ENCODE assay signal across 21 cellular contexts in the genomic region with DNA sequence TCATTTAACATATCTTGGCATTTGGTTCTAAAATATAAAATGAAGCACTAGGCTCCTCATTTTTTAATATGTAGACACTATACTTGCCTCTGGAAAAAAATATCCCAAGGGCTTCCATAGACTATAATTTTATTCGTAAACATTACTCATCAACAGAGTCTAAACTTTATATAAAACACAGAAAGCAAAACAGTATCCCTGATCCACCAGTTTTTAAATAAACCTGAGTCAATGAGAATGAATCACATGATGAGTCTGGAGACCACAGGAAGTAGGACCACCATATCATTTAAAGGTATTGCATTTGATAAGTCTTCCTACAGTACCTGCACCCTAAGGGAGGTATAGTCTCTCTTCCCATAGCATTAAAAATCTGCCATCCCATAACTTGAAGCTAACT.
A peak's percentile ranks its signal among the peaks of the same experiment; 100 is the strongest.
DNase-seq lines count a peak whose midpoint lies in the region; ATAC-seq, FAIRE-seq and TF ChIP-seq lines count a peak whose summit lies in the region.
"Had no signal": no experiment of that assay in that cellular context is flagged by ENCODE, and none has a peak within 500 bp of the region (broad histone marks: within the 10 kb centered on the region; RNA-seq: fewer than 3 reads in every experiment).

No MANE protein-coding gene starts in this region.

- intact Hi-C loops in K562 (cut with micrococcal nuclease): no loop called here

- no peak overlapping the region for H3K27ac ChIP-seq in K562 (ENCODE audit: extremely low read depth, low read depth, low read length)
- H3K27ac ChIP-seq: BLaER1 had no signal

- H3K36me3 ChIP-seq in K562 (ENCODE audit: control insufficient read depth, insufficient read depth, low read length): no peaks in the 10 kb centered on the region
- H3K36me3 ChIP-seq: BE2C, BLaER1 had no signal

- H3K4me3 ChIP-seq in K562: no peak overlapping the region
- H3K4me3 ChIP-seq: BLaER1 had no signal

- H3K27me3 ChIP-seq in K562 (ENCODE audit: control insufficient read depth in 2 of 2, insufficient read depth in 2 of 2, low read length in 2 of 2): no peaks in the 10 kb centered on the region; a peak in 2 of 5 replicates
- H3K27me3 ChIP-seq: BE2C, BLaER1 had no signal

- CTCF ChIA-PET in K562 (lab: Yijun Ruan, JAX; ENCODE audit: low intra/inter-chr PET ratio): no interaction called here

- no peak for TF ChIP-seq RAD21 in K562 (CRISPR knock-in tag; conservative IDR thresholded peaks at IDR 0.05 in 1 of 2, IDR thresholded peaks at IDR 0.05 in 1 of 2)

- H4K20me1 ChIP-seq in K562 (replicated peaks; ENCODE audit: control insufficient read depth, insufficient read depth, low read length): no peaks in the 10 kb centered on the region
- H4K20me1 ChIP-seq: BLaER1 had no signal

- in situ Hi-C loops in K562 (cut with MboI): no loop called here

- 0% methylated on average over 1 of the region's 1 CpG for WGBS in K562 (ENCODE audit: insufficient coverage, low coverage, missing lambda C conversion rate)

- TF ChIP-seq CTCF in K562 (IDR thresholded peaks at IDR 0.05 in 2 of 3, conservative IDR thresholded peaks at IDR 0.05 in 1 of 3; ENCODE audit: insufficient read depth in 2 of 3, low read depth in 1 of 3, low read length in 3 of 3): no peak

- ATAC-seq in K562: no peak

- TF ChIP-seq EP300 in K562 (IDR thresholded peaks at IDR 0.05; ENCODE audit: low read length): no peak

- H3K9me1 ChIP-seq in K562 (ENCODE audit: control insufficient read depth, insufficient read depth, low read length): no peaks in the 10 kb centered on the region

- no peaks in the 10 kb centered on the region for H3K79me2 ChIP-seq in K562 (ENCODE audit: control insufficient read depth, insufficient read depth, low read length)

- no peaks in the 10 kb centered on the region for H3K9me3 ChIP-seq in K562 (replicated peaks; ENCODE audit: control insufficient read depth, insufficient read depth, low read depth, low read length)
- H3K9me3 ChIP-seq: BE2C, BLaER1, Caco-2 had no signal

- FAIRE-seq in K562 (lab: Jason Lieb, UNC): no peak
- FAIRE-seq: D721Med, G401.6, GM12891, GM19239 had no signal

- H3K4me2 ChIP-seq in K562 (ENCODE audit: insufficient read depth, low read length): no peak overlapping the region
- H3K4me2 ChIP-seq: BLaER1 had no signal

- DNase-seq in M059J (ENCODE audit: low read depth) (peak; percentile 20), K562 (ENCODE audit: extremely low read depth in 1 of 4, low spot score in 3 of 4) (no peak), renal cortical epithelial cell (ENCODE audit: low read depth) (peak; percentile 59), medulla oblongata (ENCODE audit: extremely low spot score) (no peak), NCI-H2081 treated with DMSO at 0.1 percent for 48 hours (lab: John Stamatoyannopoulos, UW) (no peak)
- no peak for DNase-seq in activated naive CD4-positive, alpha-beta T cell treated with anti-CD3 and anti-CD28 coated beads, Interleukin-2, amount 50 U/mL, for 16 hours
- DNase-seq: 8988T; ACHN; BE2C; C1 segment of cervical spinal cord; Caco-2; Calu3; CD4-positive, alpha-beta memory T cell; CD4-positive, CD25-positive, alpha-beta regulatory T cell; DMS79 treated with DMSO at 0.1 percent for 48 hours; GF-D8 had no signal

- TF ChIP-seq POLR2A in K562 (conservative IDR thresholded peaks at IDR 0.05): no peak

- BruUV-seq in K562 (replicated peaks; lab: Mats Ljungman, UMichigan): no TSS peak

- H2AFZ ChIP-seq in K562 (ENCODE audit: low read depth, low read length): no peak overlapping the region

- no peaks in the 10 kb centered on the region for H3K4me1 ChIP-seq in K562 (replicated peaks in 1 of 2; ENCODE audit: control insufficient read depth in 2 of 2, insufficient read depth in 2 of 2, low read length in 2 of 2)
- H3K4me1 ChIP-seq: BE2C, BLaER1, Caco-2 had no signal

- H3K9ac ChIP-seq in K562 (ENCODE audit: insufficient read depth in 1 of 2, low read depth in 2 of 2, low read length in 2 of 2): no peak overlapping the region
- H3K9ac ChIP-seq: BLaER1 had no signal

- POLR2A ChIA-PET in K562 (lab: Yijun Ruan, JAX): no interaction called here

TF ChIP-seq in K562, 482 proteins besides CTCF, POLR2A, EP300 and RAD21:
- TF ChIP-seq NFXL1 (CRISPR knock-in tag; IDR thresholded peaks at IDR 0.05) (no peak), CREB1 (IDR thresholded peaks at IDR 0.05) (no peak), CREB1 (CRISPR knock-in tag; IDR thresholded peaks at IDR 0.05) (no peak), ZNF431 (CRISPR knock-in tag; IDR thresholded peaks at IDR 0.05) (no peak), DMBX1 (CRISPR knock-in tag; IDR thresholded peaks at IDR 0.05; ENCODE audit: borderline replicate concordance) (no peak), SP2 (IDR thresholded peaks at IDR 0.05; ENCODE audit: extremely low read depth, low read depth, low read length, poor library complexity, severe bottlenecking) (no peak)
- TF ChIP-seq, protein P1, sequence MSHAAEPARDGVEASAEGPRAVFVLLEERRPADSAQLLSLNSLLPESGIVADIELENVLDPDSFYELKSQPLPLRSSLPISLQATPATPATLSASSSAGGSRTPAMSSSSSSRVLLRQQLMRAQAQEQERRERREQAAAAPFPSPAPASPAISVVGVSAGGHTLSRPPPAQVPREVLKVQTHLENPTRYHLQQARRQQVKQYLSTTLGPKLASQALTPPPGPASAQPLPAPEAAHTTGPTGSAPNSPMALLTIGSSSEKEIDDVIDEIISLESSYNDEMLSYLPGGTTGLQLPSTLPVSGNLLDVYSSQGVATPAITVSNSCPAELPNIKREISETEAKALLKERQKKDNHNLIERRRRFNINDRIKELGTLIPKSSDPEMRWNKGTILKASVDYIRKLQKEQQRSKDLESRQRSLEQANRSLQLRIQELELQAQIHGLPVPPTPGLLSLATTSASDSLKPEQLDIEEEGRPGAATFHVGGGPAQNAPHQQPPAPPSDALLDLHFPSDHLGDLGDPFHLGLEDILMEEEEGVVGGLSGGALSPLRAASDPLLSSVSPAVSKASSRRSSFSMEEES (CRISPR knock-in tag; IDR thresholded peaks at IDR 0.05): peak; percentile 8; the same call in 1 of the 2 replicates

Comparison
In these comparisons a context has a peak if more than half of its experiments do, and no peak if none do; other contexts are left out.
1. DNase-seq: peak in M059J (single experiment) and renal cortical epithelial cell (single experiment); none in K562 (0 of 4), medulla oblongata (single experiment), activated naive CD4-positive, alpha-beta T cell treated with anti-CD3 and anti-CD28 coated beads, Interleukin-2, amount 50 U/mL, for 16 hours (single experiment) and NCI-H2081 treated with DMSO at 0.1 percent for 48 hours (single experiment).